Comparison of ENCODE assay signal across 19 cellular contexts in genomic region chr22:47381240-47381639, GRCh38.
DNase-seq lines count a peak whose midpoint lies in the region; ATAC-seq and TF ChIP-seq lines count a peak whose summit lies in the region.
"Had no signal": no experiment of that assay in that cellular context is flagged by ENCODE, and none has a peak within 500 bp of the region (broad histone marks: within the 10 kb centered on the region; RNA-seq: fewer than 3 reads in every experiment).

No MANE protein-coding gene starts in this region.

- ATAC-seq in activated T-cell treated with anti-CD3 and anti-CD28 coated beads, Interleukin-2, amount 50 U/mL, for 72 hours (replicated peaks in 1 of 2) = no peak
- ATAC-seq in GM18873 (IDR thresholded peaks at IDR 0.05; ENCODE audit: low FRiP score, unreplicated experiment) = no peak
- ATAC-seq: A549, GM23338, HCT116 had no signal

- peaks cover 6 to 8% of the 10 kb centered on the region in 2 donors for H3K36me3 Mint-ChIP-seq in activated T-cell treated with anti-CD3 and anti-CD28 coated beads, Interleukin-2, amount 50 U/mL, for 72 hours (ENCODE audit: insufficient read depth in 2 of 2)
- H3K36me3 Mint-ChIP-seq in chondrocyte (ENCODE audit: low read depth) = no peaks in the 10 kb centered on the region

- intact Hi-C loops in sigmoid colon (cut with DNase I) = no loop called here

- TF ChIP-seq EP300 in sigmoid colon (IDR thresholded peaks at IDR 0.05) = no peak

- H3K36me3 ChIP-seq in sigmoid colon = no peaks in the 10 kb centered on the region

- H3K27ac Mint-ChIP-seq in activated T-cell treated with anti-CD3 and anti-CD28 coated beads, Interleukin-2, amount 50 U/mL, for 72 hours = no peak overlapping the region
- no peak overlapping the region for H3K27ac Mint-ChIP-seq in chondrocyte (ENCODE audit: unreplicated experiment)
- H3K27ac Mint-ChIP-seq: CD4-positive, alpha-beta T cell; GM23338; HFFc6 had no signal

- H3K4me3 Mint-ChIP-seq in activated T-cell treated with anti-CD3 and anti-CD28 coated beads, Interleukin-2, amount 50 U/mL, for 72 hours = no peak overlapping the region
- no peak overlapping the region for H3K4me3 Mint-ChIP-seq in chondrocyte (ENCODE audit: unreplicated experiment)
- H3K4me3 Mint-ChIP-seq: CD4-positive, alpha-beta T cell; GM23338; HFFc6 had no signal

- H3K9me3 Mint-ChIP-seq in activated T-cell treated with anti-CD3 and anti-CD28 coated beads, Interleukin-2, amount 50 U/mL, for 72 hours = peaks cover 1 to 5% of the 10 kb centered on the region in 2 donors
- peaks cover 20% of the 10 kb centered on the region for H3K9me3 Mint-ChIP-seq in chondrocyte (ENCODE audit: low read depth)

- H3K27ac ChIP-seq in sigmoid colon (no peak overlapping the region), coronary artery (no peak overlapping the region)
- H3K27ac ChIP-seq: 22Rv1, A549, C4-2B, HL-60 had no signal

- H3K4me3 ChIP-seq in sigmoid colon = no peak overlapping the region
- no peak overlapping the region for H3K4me3 ChIP-seq in coronary artery
- H3K4me3 ChIP-seq: A549, GM23338 had no signal

- H3K4me1 Mint-ChIP-seq in activated T-cell treated with anti-CD3 and anti-CD28 coated beads, Interleukin-2, amount 50 U/mL, for 72 hours (ENCODE audit: low read depth) = no peaks in the 10 kb centered on the region
- H3K4me1 Mint-ChIP-seq in chondrocyte (ENCODE audit: low read depth) = no peaks in the 10 kb centered on the region
- H3K4me1 Mint-ChIP-seq: GM23338 had no signal

- H3K27me3 ChIP-seq in sigmoid colon = peaks cover 0 to 8% (median 2%) of the 10 kb centered on the region in 3 donors

- no peak for TF ChIP-seq POLR2A in sigmoid colon (IDR thresholded peaks at IDR 0.05)

- H3K9me3 ChIP-seq in sigmoid colon = no peaks in the 10 kb centered on the region
- H3K9me3 ChIP-seq: A549, Caco-2 had no signal

- DNase-seq in activated T-cell treated with anti-CD3 and anti-CD28 coated beads, Interleukin-2, amount 50 U/mL, for 1 hour = peak; percentile 4
- no peak for DNase-seq in activated T-cell treated with anti-CD3 and anti-CD28 coated beads, Interleukin-2, amount 50 U/mL, for 72 hours
- peak; percentile 50 for DNase-seq in chondrocyte (ENCODE audit: low spot score)
- peak; percentile 29 for DNase-seq in sigmoid colon
- no peak for DNase-seq in stimulated activated CD8-positive, alpha-beta memory T cell treated with anti-CD3 and anti-CD28 coated beads, Interleukin-4, amount 100 ng/mL, for 48 hours
- DNase-seq in coronary artery (ENCODE audit: low spot score) = no peak
- DNase-seq: AML-193; CD4-positive, alpha-beta T cell; H7; HFFc6; IMR-90 had no signal

- H3K27me3 Mint-ChIP-seq in activated T-cell treated with anti-CD3 and anti-CD28 coated beads, Interleukin-2, amount 50 U/mL, for 72 hours (ENCODE audit: low read depth) = no peaks in the 10 kb centered on the region
- H3K27me3 Mint-ChIP-seq in chondrocyte (ENCODE audit: low read depth) = peaks cover 2% of the 10 kb centered on the region

- TF ChIP-seq CTCF in chondrocyte (IDR thresholded peaks at IDR 0.05) (no peak), sigmoid colon (IDR thresholded peaks at IDR 0.05) (no peak), coronary artery (IDR thresholded peaks at IDR 0.05) (no peak)

- H3K4me1 ChIP-seq in sigmoid colon = no peaks in the 10 kb centered on the region
- H3K4me1 ChIP-seq: A549, Caco-2 had no signal

- WGBS in sigmoid colon, 2 donors = 76 to 85% methylated on average over 14 of the region's 14 CpGs

Comparison
In these comparisons a context has a peak if more than half of its experiments do, and no peak if none do; other contexts are left out.
1. DNase-seq: peak in activated T-cell treated with anti-CD3 and anti-CD28 coated beads, Interleukin-2, amount 50 U/mL, for 1 hour (single experiment), chondrocyte (single experiment) and sigmoid colon (single experiment); none in activated T-cell treated with anti-CD3 and anti-CD28 coated beads, Interleukin-2, amount 50 U/mL, for 72 hours (0 of 2), stimulated activated CD8-positive, alpha-beta memory T cell treated with anti-CD3 and anti-CD28 coated beads, Interleukin-4, amount 100 ng/mL, for 48 hours (single experiment) and coronary artery (single experiment).